ENCODE assay signal across 28 cellular contexts in genomic region chr19:48906324-48906723, GRCh38. TPM values are rescaled to one million over a fixed set of nuclear protein-coding genes. Genes with fewer than 3 reads are reported as not detected.
DNase-seq lines count a peak whose midpoint lies in the region; ATAC-seq, FAIRE-seq and TF ChIP-seq lines count a peak whose summit lies in the region.
"Had no signal": no experiment of that assay in that cellular context is flagged by ENCODE, and none has a peak within 500 bp of the region (broad histone marks: within the 10 kb centered on the region; RNA-seq: fewer than 3 reads in every experiment).

No MANE protein-coding gene starts in this region.

- no peaks in the 10 kb centered on the region for H3K27me3 ChIP-seq in K562 (ENCODE audit: control insufficient read depth in 2 of 2, insufficient read depth in 2 of 2, low read length in 2 of 2)
- no peaks in the 10 kb centered on the region for H3K27me3 ChIP-seq in right lobe of liver
- H3K27me3 ChIP-seq in gastrocnemius medialis: no peaks in the 10 kb centered on the region
- H3K27me3 ChIP-seq: BE2C; BLaER1 treated with 17β-estradiol and CSF1 and Interleukin-3, amounts not matched to agents 10 nM and 100 nM had no signal

- peaks cover 6% of the 10 kb centered on the region for H4K20me1 ChIP-seq in K562 (replicated peaks; ENCODE audit: control insufficient read depth, insufficient read depth, low read length)

- in situ Hi-C loops in K562 (cut with MboI): no loop called here
- in situ Hi-C loops in gastrocnemius medialis (cut with MboI; ENCODE audit: low sequenced_read_pairs in 4 of 4): no loop called here

- no peaks in the 10 kb centered on the region for H3K9me3 Mint-ChIP-seq in stimulated activated naive B cell treated with anti-CD40 and anti-IgM and Interleukin-4, amounts not matched to agents 10 μg/mL and 1 μg/mL and 100 μg/mL, for 72 hours
- H3K9me3 Mint-ChIP-seq: CD4-positive, alpha-beta memory T cell had no signal

- ATAC-seq in K562: no peak
- ATAC-seq in right lobe of liver: no peak
- ATAC-seq in gastrocnemius medialis: no peak
- ATAC-seq in stimulated activated naive B cell treated with anti-CD40 and anti-IgM and Interleukin-4, amounts not matched to agents 10 μg/mL and 1 μg/mL and 100 μg/mL, for 72 hours (replicated peaks): no peak
- no peak for ATAC-seq in HG03354 (IDR thresholded peaks at IDR 0.05; ENCODE audit: poor library complexity, severe bottlenecking, unreplicated experiment)
- ATAC-seq: A549 had no signal

- H3K9me1 ChIP-seq in K562 (ENCODE audit: control insufficient read depth, insufficient read depth, low read length): no peaks in the 10 kb centered on the region

- no peak overlapping the region for H3K4me3 Mint-ChIP-seq in stimulated activated naive B cell treated with anti-CD40 and anti-IgM and Interleukin-4, amounts not matched to agents 10 μg/mL and 1 μg/mL and 100 μg/mL, for 72 hours
- H3K4me3 Mint-ChIP-seq: CD14-positive monocyte; CD4-positive, alpha-beta memory T cell had no signal

- H3K36me3 ChIP-seq in HEK293 (ENCODE audit: control insufficient read depth in 2 of 2, insufficient read depth in 1 of 2, low read length in 2 of 2) (peaks cover 45 to 52% of the 10 kb centered on the region in 2 experiments; a peak in 2 of 3 replicates), K562 (ENCODE audit: control insufficient read depth, insufficient read depth, low read length) (peaks cover 74% of the 10 kb centered on the region), right lobe of liver (peaks cover 2 to 37% (median 13%) of the 10 kb centered on the region in 4 donors), gastrocnemius medialis (peaks cover 0 to 60% of the 10 kb centered on the region in 2 donors)

- TF ChIP-seq POLR2A in K562 (conservative IDR thresholded peaks at IDR 0.05) (no peak), right lobe of liver (IDR thresholded peaks at IDR 0.05) (no peak), gastrocnemius medialis (IDR thresholded peaks at IDR 0.05) (no peak)

- DNase-seq in K562 (ENCODE audit: extremely low read depth in 1 of 4, low spot score in 3 of 4): no peak
- DNase-seq in right lobe of liver: no peak
- DNase-seq in gastrocnemius medialis: no peak
- no peak for DNase-seq in cardiac septum (ENCODE audit: low spot score)
- no peak for DNase-seq in stimulated activated naive B cell treated with anti-CD40 and anti-IgM and Interleukin-4, amounts not matched to agents 10 μg/mL and 1 μg/mL and 100 μg/mL, for 72 hours
- DNase-seq: 8988T, ACHN, AML-193, BE2C, Calu3, COR-L47, DMS53, DMS79 treated with DMSO at 0.1 percent for 48 hours, GF-D8, GM23248, HCEC 1CT had no signal

- CTCF ChIA-PET in HEK293 (lab: Yijun Ruan, JAX) (no interaction called here), K562 (lab: Yijun Ruan, JAX; ENCODE audit: low intra/inter-chr PET ratio) (no interaction called here)

- H3K79me2 ChIP-seq in K562 (ENCODE audit: control insufficient read depth, insufficient read depth, low read length): peaks cover 34% of the 10 kb centered on the region

- no peak overlapping the region for H3K4me2 ChIP-seq in K562 (ENCODE audit: insufficient read depth, low read length)
- H3K4me2 ChIP-seq: A549; BLaER1 treated with 17β-estradiol and CSF1 and Interleukin-3, amounts not matched to agents 10 nM and 100 nM had no signal

- TF ChIP-seq RAD21 in K562 (CRISPR knock-in tag; conservative IDR thresholded peaks at IDR 0.05 in 1 of 2, IDR thresholded peaks at IDR 0.05 in 1 of 2): no peak

- H2AFZ ChIP-seq in K562 (ENCODE audit: low read depth, low read length): no peak overlapping the region
- H2AFZ ChIP-seq: GM23248 had no signal

- H3K4me1 ChIP-seq in HEK293 (ENCODE audit: control insufficient read depth, insufficient read depth, low read length) (no peaks in the 10 kb centered on the region), K562 (replicated peaks in 1 of 2; ENCODE audit: control insufficient read depth in 2 of 2, insufficient read depth in 2 of 2, low read length in 2 of 2) (peaks cover 7 to 28% of the 10 kb centered on the region in 2 experiments; a peak in 4 of 5 replicates), right lobe of liver (peaks cover 0 to 43% (median 21%) of the 10 kb centered on the region in 4 donors), gastrocnemius medialis (peaks cover 22 to 33% of the 10 kb centered on the region in 2 donors)
- H3K4me1 ChIP-seq: BE2C had no signal

- H3K4me3 ChIP-seq in HEK293 (ENCODE audit: low read depth, low read length) (no peak overlapping the region), K562 (no peak overlapping the region), right lobe of liver (no peak overlapping the region), gastrocnemius medialis (no peak overlapping the region)
- H3K4me3 ChIP-seq: A549; BLaER1 treated with 17β-estradiol and CSF1 and Interleukin-3, amounts not matched to agents 10 nM and 100 nM; GM23248 had no signal

- H3K9ac ChIP-seq in K562 (ENCODE audit: insufficient read depth in 1 of 2, low read depth in 2 of 2, low read length in 2 of 2): no peak overlapping the region
- H3K9ac ChIP-seq: GM23248 had no signal

- TF ChIP-seq CTCF in HEK293 (tag by site-specific recombination; IDR thresholded peaks at IDR 0.05) (no peak), K562 (IDR thresholded peaks at IDR 0.05 in 2 of 3, conservative IDR thresholded peaks at IDR 0.05 in 1 of 3; ENCODE audit: insufficient read depth in 2 of 3, low read depth in 1 of 3, low read length in 3 of 3) (no peak), right lobe of liver (IDR thresholded peaks at IDR 0.05) (no peak), gastrocnemius medialis (IDR thresholded peaks at IDR 0.05 in 4 of 5, conservative IDR thresholded peaks at IDR 0.05 in 1 of 5) (no peak)

- H3K27ac ChIP-seq in HEK293 (ENCODE audit: extremely low read depth, low read depth, low read length) (no peak overlapping the region), K562 (ENCODE audit: extremely low read depth, low read depth, low read length) (no peak overlapping the region), right lobe of liver (peak overlapping the region; percentile 63 to 88 (median 69)), gastrocnemius medialis (peak overlapping the region in 3 of 4 donors; percentile 54 to 87 (median 84))
- H3K27ac ChIP-seq: A549; BLaER1 treated with 17β-estradiol and CSF1 and Interleukin-3, amounts not matched to agents 10 nM and 100 nM; GM23248 had no signal

- 96% methylated on average over 6 of the region's 10 CpGs for WGBS in K562 (ENCODE audit: insufficient coverage, low coverage, missing lambda C conversion rate)
- WGBS in right lobe of liver (ENCODE audit: insufficient coverage, low coverage, low lambda C conversion rate, missing lambda C conversion rate): 92% methylated on average over 10 of the region's 10 CpGs

- no peaks in the 10 kb centered on the region for H3K27me3 Mint-ChIP-seq in stimulated activated naive B cell treated with anti-CD40 and anti-IgM and Interleukin-4, amounts not matched to agents 10 μg/mL and 1 μg/mL and 100 μg/mL, for 72 hours
- H3K27me3 Mint-ChIP-seq: CD4-positive, alpha-beta memory T cell had no signal

- H3K36me3 Mint-ChIP-seq in stimulated activated naive B cell treated with anti-CD40 and anti-IgM and Interleukin-4, amounts not matched to agents 10 μg/mL and 1 μg/mL and 100 μg/mL, for 72 hours: peaks cover 44 to 70% of the 10 kb centered on the region in 2 donors

- FAIRE-seq in K562 (lab: Jason Lieb, UNC): no peak
- FAIRE-seq: A549, GM12891, GM18507, H1 had no signal

- TF ChIP-seq EP300 in K562 (IDR thresholded peaks at IDR 0.05; ENCODE audit: low read length): no peak

- no TSS peak for BruUV-seq in K562 (replicated peaks; lab: Mats Ljungman, UMichigan)

- no peaks in the 10 kb centered on the region for H3K9me3 ChIP-seq in HEK293 (ENCODE audit: control insufficient read depth, insufficient read depth, low read depth, low read length)
- no peaks in the 10 kb centered on the region for H3K9me3 ChIP-seq in K562 (replicated peaks; ENCODE audit: control insufficient read depth, insufficient read depth, low read depth, low read length)
- no peaks in the 10 kb centered on the region for H3K9me3 ChIP-seq in right lobe of liver
- H3K9me3 ChIP-seq in gastrocnemius medialis: no peaks in the 10 kb centered on the region
- H3K9me3 ChIP-seq: A549; BE2C; BLaER1 treated with 17β-estradiol and CSF1 and Interleukin-3, amounts not matched to agents 10 nM and 100 nM had no signal

- H3K27ac Mint-ChIP-seq in stimulated activated naive B cell treated with anti-CD40 and anti-IgM and Interleukin-4, amounts not matched to agents 10 μg/mL and 1 μg/mL and 100 μg/mL, for 72 hours: no peak overlapping the region
- H3K27ac Mint-ChIP-seq: CD4-positive, alpha-beta memory T cell had no signal

- intact Hi-C loops in K562 (cut with micrococcal nuclease) (no loop called here), right lobe of liver (cut with DNase I) (loop anchor here in 1 of 2 donors (10.0 kb wide), 1 partner anchor 58 kb away; the partner anchor contains the start of gene FTL), gastrocnemius medialis (cut with DNase I; ENCODE audit: low total_unique reads) (no loop called here), cardiac septum (cut with DNase I) (no loop called here)

- peaks cover 11 to 19% of the 10 kb centered on the region in 2 donors for H3K4me1 Mint-ChIP-seq in stimulated activated naive B cell treated with anti-CD40 and anti-IgM and Interleukin-4, amounts not matched to agents 10 μg/mL and 1 μg/mL and 100 μg/mL, for 72 hours

- POLR2A ChIA-PET in HEK293 (lab: Yijun Ruan, JAX): interaction anchor here (0.7 kb wide), 1 partner anchor 35 kb away, joined by 4 read pairs; no protein-coding TSS in a partner anchor
- POLR2A ChIA-PET in K562 (lab: Yijun Ruan, JAX): interaction anchor here (0.8 to 1.3 kb wide), 4 partner anchors 10 to 32 kb away, joined by 3 to 5 read pairs (median 4); no protein-coding TSS in a partner anchor

RNA-seq across cellular contexts. Expression of gene NUCB1, which starts 6.2 kb away (rescaled TPM):
- 137 and 349 TPM in 2 replicates for total RNA-seq in K562 (2011; cell fraction: chromatin; rRNA removed; ENCODE audit: low replicate concordance)
- 313 and 352 TPM in 2 replicates for total RNA-seq in K562 (2011; cell fraction: nucleolus; rRNA removed)
- 274 and 285 TPM in 2 replicates for total RNA-seq in K562 (2011; cell fraction: nucleoplasm; rRNA removed)
- total RNA-seq in K562 (2014; rRNA removed) (102 and 111 TPM in 2 replicates), K562 (2014; rRNA removed; fragmentation: Illumina TruSeq; extraction: Trizol) (25.5 and 42.5 TPM in 2 replicates), K562 (2015; rRNA removed; fragmentation: Illumina TruSeq; extraction: Trizol) (71.7 and 82.4 TPM in 2 replicates), K562 (2021) (138 and 153 TPM in 2 replicates), right lobe of liver (100 to 1,000 TPM; 306 to 376 (median 349) TPM), gastrocnemius medialis (100 to 1,000 TPM in 3 of 4 donors, 10 to 100 TPM in 1; 83.9 to 162 (median 148) TPM), cardiac septum (276 TPM)
- polyA plus RNA-seq in K562 (2011; rRNA removed) (59.3 and 117 TPM in 2 replicates), K562 (2014; fragmentation: Illumina TruSeq; extraction: Trizol) (87.6 and 141 TPM in 2 replicates), K562 (2014; fragmentation: Nextera tagmentation; extraction: Ambion mirVana) (1 to 10 TPM; 3.1 to 5.3 TPM), K562 (2014; rRNA removed) (133 and 139 TPM in 2 replicates)
- polyA plus RNA-seq in K562 (2011; cell fraction: cytosol; rRNA removed): 120 and 173 TPM in 2 replicates
- 155 and 191 TPM in 2 replicates for polyA plus RNA-seq in K562 (2011; cell fraction: nucleus; rRNA removed)
- 146 and 236 TPM in 2 replicates for polyA plus RNA-seq in K562 (2012)
- polyA minus RNA-seq in K562 (2011; rRNA and poly(A)+ RNA removed): 33.7 and 41.4 TPM in 2 replicates
- 54.1 and 89.7 TPM in 2 replicates for polyA minus RNA-seq in K562 (2011; cell fraction: cytosol; rRNA and poly(A)+ RNA removed)
- 35.5 and 49.4 TPM in 2 replicates for polyA minus RNA-seq in K562 (2011; cell fraction: nucleus; rRNA and poly(A)+ RNA removed)

RNA-seq across cellular contexts. Expression of gene TULP2, which starts 7.8 kb away (rescaled TPM):
- 0.46 and 1.5 TPM in 2 replicates for total RNA-seq in K562 (2011; cell fraction: chromatin; rRNA removed; ENCODE audit: low replicate concordance)
- 1.2 and 1.7 TPM in 2 replicates for total RNA-seq in K562 (2011; cell fraction: nucleolus; rRNA removed)
- total RNA-seq in K562 (2011; cell fraction: nucleoplasm; rRNA removed): 0.53 and 2.4 TPM in 2 replicates
- total RNA-seq in K562 (2014; rRNA removed): 0.05 TPM in 1 of 2 replicates, not detected in the other
- total RNA-seq in K562 (2014; rRNA removed; fragmentation: Illumina TruSeq; extraction: Trizol): 0.07 TPM in 1 of 2 replicates, not detected in the other
- total RNA-seq in K562 (2015; rRNA removed; fragmentation: Illumina TruSeq; extraction: Trizol): 0.11 TPM in 2 replicates
- total RNA-seq in K562 (2021): 0.89 and 1.5 TPM in 2 replicates
- polyA plus RNA-seq in K562 (2011; rRNA removed): 0.25 and 1.4 TPM in 2 replicates
- polyA plus RNA-seq in K562 (2011; cell fraction: cytosol; rRNA removed): 0.49 and 1.2 TPM in 2 replicates
- 0.37 and 2.6 TPM in 2 replicates for polyA plus RNA-seq in K562 (2011; cell fraction: nucleus; rRNA removed)
- 0.53 and 0.68 TPM in 2 replicates for polyA plus RNA-seq in K562 (2012)
- 0.15 and 0.19 TPM in 2 replicates for polyA plus RNA-seq in K562 (2014; fragmentation: Illumina TruSeq; extraction: Trizol)
- polyA plus RNA-seq in K562 (2014; fragmentation: Nextera tagmentation; extraction: Ambion mirVana): under 1 TPM in 1 of 2 experiments, not detected in 1; 0.18 TPM
- polyA plus RNA-seq in K562 (2014; rRNA removed): 0.38 and 1.1 TPM in 2 replicates
- polyA minus RNA-seq in K562 (2011; rRNA and poly(A)+ RNA removed): 0.53 and 0.90 TPM in 2 replicates
- 2.3 TPM in 1 of 2 replicates, not detected in the other for polyA minus RNA-seq in K562 (2011; cell fraction: cytosol; rRNA and poly(A)+ RNA removed)
- 0.78 TPM in 1 of 2 replicates, not detected in the other for polyA minus RNA-seq in K562 (2011; cell fraction: nucleus; rRNA and poly(A)+ RNA removed)
- total RNA-seq in right lobe of liver: not detected
- not detected for total RNA-seq in gastrocnemius medialis
- total RNA-seq in cardiac septum: 0.67 TPM
- total RNA-seq: Calu3; CD4-positive, alpha-beta memory T cell; Daoy; G401; GM23248 had no signal
- polyA plus RNA-seq: A549; CD14-positive monocyte; CD4-positive, alpha-beta memory T cell; GM23248 had no signal

RNA-seq across cellular contexts. Expression of gene DHDH, which starts 27.2 kb away (rescaled TPM):
- 1.4 and 2.3 TPM in 2 replicates for total RNA-seq in K562 (2011; cell fraction: chromatin; rRNA removed; ENCODE audit: low replicate concordance)
- 1.7 and 2.7 TPM in 2 replicates for total RNA-seq in K562 (2011; cell fraction: nucleolus; rRNA removed)
- total RNA-seq in K562 (2011; cell fraction: nucleoplasm; rRNA removed): 0.99 and 1.0 TPM in 2 replicates
- 1.1 and 1.5 TPM in 2 replicates for total RNA-seq in K562 (2014; rRNA removed)
- 0.44 and 0.51 TPM in 2 replicates for total RNA-seq in K562 (2014; rRNA removed; fragmentation: Illumina TruSeq; extraction: Trizol)
- total RNA-seq in K562 (2015; rRNA removed; fragmentation: Illumina TruSeq; extraction: Trizol): 0.76 and 1.2 TPM in 2 replicates
- total RNA-seq in K562 (2021): 1.6 and 2.1 TPM in 2 replicates
- polyA plus RNA-seq in K562 (2011; rRNA removed): 1.9 and 4.2 TPM in 2 replicates
- 4.5 and 4.6 TPM in 2 replicates for polyA plus RNA-seq in K562 (2011; cell fraction: cytosol; rRNA removed)
- polyA plus RNA-seq in K562 (2011; cell fraction: nucleus; rRNA removed): 3.6 and 5.2 TPM in 2 replicates
- 2.2 and 4.5 TPM in 2 replicates for polyA plus RNA-seq in K562 (2012)
- 0.37 and 1.2 TPM in 2 replicates for polyA plus RNA-seq in K562 (2014; fragmentation: Illumina TruSeq; extraction: Trizol)
- polyA plus RNA-seq in K562 (2014; fragmentation: Nextera tagmentation; extraction: Ambion mirVana): under 1 TPM; 0.41 to 0.87 TPM
- 1.3 and 1.6 TPM in 2 replicates for polyA plus RNA-seq in K562 (2014; rRNA removed)
- 0.25 and 0.45 TPM in 2 replicates for polyA minus RNA-seq in K562 (2011; rRNA and poly(A)+ RNA removed)
- polyA minus RNA-seq in K562 (2011; cell fraction: cytosol; rRNA and poly(A)+ RNA removed): 2.7 TPM in 1 of 2 replicates, not detected in the other
- polyA minus RNA-seq in K562 (2011; cell fraction: nucleus; rRNA and poly(A)+ RNA removed): 0.81 and 1.6 TPM in 2 replicates
- total RNA-seq in right lobe of liver: under 1 TPM in 1 of 6 experiments, not detected in 5; 0.29 TPM
- not detected for total RNA-seq in gastrocnemius medialis
- not detected for total RNA-seq in cardiac septum
- total RNA-seq: Daoy, GM23248, H7 had no signal
- polyA plus RNA-seq: GM23248 had no signal

RNA-seq across cellular contexts. Expression of gene PPP1R15A, which starts 34.1 kb away (rescaled TPM):
- total RNA-seq in K562 (2011; cell fraction: chromatin; rRNA removed; ENCODE audit: low replicate concordance): 91.7 and 166 TPM in 2 replicates
- total RNA-seq in K562 (2011; cell fraction: nucleolus; rRNA removed): 117 and 129 TPM in 2 replicates
- 102 and 128 TPM in 2 replicates for total RNA-seq in K562 (2011; cell fraction: nucleoplasm; rRNA removed)
- total RNA-seq in K562 (2014; rRNA removed): 59.1 and 87.0 TPM in 2 replicates
- total RNA-seq in K562 (2014; rRNA removed; fragmentation: Illumina TruSeq; extraction: Trizol): 37.8 and 44.0 TPM in 2 replicates
- total RNA-seq in K562 (2015; rRNA removed; fragmentation: Illumina TruSeq; extraction: Trizol): 34.8 and 35.5 TPM in 2 replicates
- 64.8 and 67.4 TPM in 2 replicates for total RNA-seq in K562 (2021)
- 38.1 and 60.9 TPM in 2 replicates for polyA plus RNA-seq in K562 (2011; rRNA removed)
- polyA plus RNA-seq in K562 (2011; cell fraction: cytosol; rRNA removed): 32.7 and 34.1 TPM in 2 replicates
- 82.3 and 88.1 TPM in 2 replicates for polyA plus RNA-seq in K562 (2011; cell fraction: nucleus; rRNA removed)
- 62.3 and 136 TPM in 2 replicates for polyA plus RNA-seq in K562 (2012)
- 67.6 and 73.7 TPM in 2 replicates for polyA plus RNA-seq in K562 (2014; fragmentation: Illumina TruSeq; extraction: Trizol)
- 1 to 10 TPM in 1 of 2 experiments, under 1 TPM in 1; 0.42 to 1.3 TPM for polyA plus RNA-seq in K562 (2014; fragmentation: Nextera tagmentation; extraction: Ambion mirVana)
- 55.7 and 77.6 TPM in 2 replicates for polyA plus RNA-seq in K562 (2014; rRNA removed)
- polyA minus RNA-seq in K562 (2011; rRNA and poly(A)+ RNA removed): 26.6 and 38.8 TPM in 2 replicates
- 24.1 and 29.0 TPM in 2 replicates for polyA minus RNA-seq in K562 (2011; cell fraction: cytosol; rRNA and poly(A)+ RNA removed)
- polyA minus RNA-seq in K562 (2011; cell fraction: nucleus; rRNA and poly(A)+ RNA removed): 33.5 and 61.9 TPM in 2 replicates
- 10 to 100 TPM in 4 of 6 experiments, 1 to 10 TPM in 2; 4.5 to 25.6 (median 12.2) TPM for total RNA-seq in right lobe of liver
- total RNA-seq in gastrocnemius medialis: 10 to 100 TPM; 28.7 to 73.9 (median 39.8) TPM
- 87.0 TPM for total RNA-seq in cardiac septum

RNA-seq across cellular contexts. Expression of gene PLEKHA4, which starts 37.9 kb away (rescaled TPM):
- 22.1 and 56.7 TPM in 2 replicates for total RNA-seq in K562 (2011; cell fraction: chromatin; rRNA removed; ENCODE audit: low replicate concordance)
- 27.5 and 39.4 TPM in 2 replicates for total RNA-seq in K562 (2011; cell fraction: nucleolus; rRNA removed)
- 22.7 and 27.9 TPM in 2 replicates for total RNA-seq in K562 (2011; cell fraction: nucleoplasm; rRNA removed)
- total RNA-seq in K562 (2014; rRNA removed) (17.0 and 20.1 TPM in 2 replicates), K562 (2014; rRNA removed; fragmentation: Illumina TruSeq; extraction: Trizol) (3.3 and 4.4 TPM in 2 replicates), K562 (2015; rRNA removed; fragmentation: Illumina TruSeq; extraction: Trizol) (5.2 and 5.6 TPM in 2 replicates), K562 (2021) (27.2 and 30.8 TPM in 2 replicates), right lobe of liver (10 to 100 TPM in 4 of 6 experiments, 1 to 10 TPM in 2; 5.7 to 25.6 (median 12.0) TPM), gastrocnemius medialis (1 to 10 TPM; 3.4 to 9.7 (median 6.3) TPM), cardiac septum (106 TPM)
- polyA plus RNA-seq in K562 (2011; rRNA removed) (13.4 and 25.1 TPM in 2 replicates), K562 (2014; fragmentation: Illumina TruSeq; extraction: Trizol) (11.4 and 18.4 TPM in 2 replicates), K562 (2014; fragmentation: Nextera tagmentation; extraction: Ambion mirVana) (under 1 TPM; 0.07 to 0.31 TPM), K562 (2014; rRNA removed) (22.0 and 23.5 TPM in 2 replicates)
- 20.5 and 26.0 TPM in 2 replicates for polyA plus RNA-seq in K562 (2011; cell fraction: cytosol; rRNA removed)
- polyA plus RNA-seq in K562 (2011; cell fraction: nucleus; rRNA removed): 33.6 and 37.4 TPM in 2 replicates
- polyA plus RNA-seq in K562 (2012): 17.0 and 29.2 TPM in 2 replicates
- polyA minus RNA-seq in K562 (2011; rRNA and poly(A)+ RNA removed): 2.8 and 3.5 TPM in 2 replicates
- 10.6 and 15.0 TPM in 2 replicates for polyA minus RNA-seq in K562 (2011; cell fraction: cytosol; rRNA and poly(A)+ RNA removed)
- 8.1 and 13.7 TPM in 2 replicates for polyA minus RNA-seq in K562 (2011; cell fraction: nucleus; rRNA and poly(A)+ RNA removed)

Comparison
In these comparisons a context has a peak if more than half of its experiments do, and no peak if none do; other contexts are left out.
1. H3K27ac ChIP-seq: peak in right lobe of liver (3 of 3) and gastrocnemius medialis (3 of 4); none in HEK293 (single experiment) and K562 (single experiment).
2. Of the 44 proteins assayed by ChIP-seq in both K562 and HEK293: peak only in K562: none; only in HEK293: none; in both: ZNF121; in neither: 43.